ENCODE assay signal across 24 cellular contexts in the genomic region with DNA sequence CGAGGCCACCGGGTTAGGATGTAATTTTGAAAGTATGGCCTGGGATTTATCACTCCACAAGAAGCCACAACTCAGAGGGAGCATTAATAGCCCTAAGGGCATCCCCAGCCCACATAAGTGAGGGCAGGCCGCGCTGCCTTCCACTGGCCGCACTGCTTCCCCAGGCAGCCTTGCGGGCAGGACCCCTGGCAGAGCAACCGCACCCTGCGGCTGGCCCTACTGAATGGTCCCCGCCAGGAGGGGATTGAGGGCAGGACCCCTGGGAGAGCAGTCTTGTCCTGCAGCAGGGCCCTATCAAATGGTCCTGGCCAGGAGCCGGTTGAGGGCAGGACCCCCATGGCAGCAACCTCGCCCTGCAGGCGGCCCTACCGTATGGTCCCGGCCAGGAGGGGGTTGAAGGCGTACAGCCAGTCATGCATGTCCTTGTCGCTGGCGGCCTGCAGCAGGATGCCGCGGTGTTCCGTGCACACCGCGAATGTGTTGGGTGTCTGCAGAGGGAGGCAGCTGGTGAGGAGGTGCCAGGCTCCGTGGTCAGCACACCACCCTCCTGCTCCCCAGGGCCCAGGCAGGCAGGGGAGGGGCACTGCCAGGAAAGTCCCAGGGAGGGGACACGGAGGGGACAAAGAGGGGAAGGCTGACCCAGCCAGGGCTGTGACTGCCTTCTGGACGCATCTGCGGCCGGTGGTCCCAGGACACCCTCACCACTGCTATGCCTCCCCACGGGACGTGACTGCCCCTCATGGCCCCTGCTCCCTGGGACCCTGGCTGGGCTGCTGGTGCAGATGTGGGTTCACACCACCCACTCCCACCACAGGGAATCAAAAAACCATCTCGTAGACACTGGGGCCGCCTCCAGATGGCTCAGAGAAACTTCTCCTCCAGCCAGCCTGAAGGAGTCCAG. TPM values are rescaled to one million over a fixed set of nuclear protein-coding genes. Genes with fewer than 3 reads are reported as not detected.
DNase-seq lines count a peak whose midpoint lies in the region; ATAC-seq, FAIRE-seq and TF ChIP-seq lines count a peak whose summit lies in the region.
"Had no signal": no experiment of that assay in that cellular context is flagged by ENCODE, and none has a peak within 500 bp of the region (broad histone marks: within the 10 kb centered on the region; RNA-seq: fewer than 3 reads in every experiment).

No MANE protein-coding gene starts in this region.

- peaks cover 96% of the 10 kb centered on the region for H3K27me3 ChIP-seq in left ventricle myocardium inferior (ENCODE audit: low read depth)
- no peaks in the 10 kb centered on the region for H3K27me3 ChIP-seq in BLaER1 treated with 17β-estradiol and CSF1 and Interleukin-3, amounts not matched to agents 10 nM and 100 nM
- no peaks in the 10 kb centered on the region for H3K27me3 ChIP-seq in dorsolateral prefrontal cortex

- intact Hi-C loops in left ventricle myocardium superior (cut with micrococcal nuclease), result no loop called here
- intact Hi-C loops in left ventricle myocardium inferior (cut with micrococcal nuclease), result no loop called here
- intact Hi-C loops in dorsolateral prefrontal cortex (cut with DNase I), result no loop called here
- intact Hi-C loops in kidney (cut with DNase I), result no loop called here

- H3K9ac ChIP-seq in BLaER1 treated with 17β-estradiol and CSF1 and Interleukin-3, amounts not matched to agents 10 nM and 100 nM, result no peak overlapping the region
- H3K9ac ChIP-seq in kidney (ENCODE audit: low read length in 2 of 2), result no peak overlapping the region

- no peak overlapping the region for H3K27ac ChIP-seq in left ventricle myocardium inferior (replicated peaks)
- H3K27ac ChIP-seq in BLaER1 treated with 17β-estradiol and CSF1 and Interleukin-3, amounts not matched to agents 10 nM and 100 nM, result no peak overlapping the region
- peak overlapping the region in 32 of 59 donors; percentile 2 to 67 (median 36) for H3K27ac ChIP-seq in dorsolateral prefrontal cortex
- no peak overlapping the region for H3K27ac ChIP-seq in kidney (ENCODE audit: low read depth in 2 of 2, low read length in 2 of 2)

- FAIRE-seq in kidney (lab: Jason Lieb, UNC), result no peak
- FAIRE-seq: D721Med, GM12878, GM19239 had no signal

- TF ChIP-seq CTCF in left ventricle myocardium inferior (IDR thresholded peaks at IDR 0.05; ENCODE audit: borderline replicate concordance), result no peak
- no peak for TF ChIP-seq CTCF in dorsolateral prefrontal cortex (IDR thresholded peaks at IDR 0.05 in 54 of 56, conservative IDR thresholded peaks at IDR 0.05 in 2 of 56; ENCODE audit: low read depth in 1 of 56, partially characterized antibody in 56 of 56)
- no peak for TF ChIP-seq CTCF in kidney (IDR thresholded peaks at IDR 0.05; ENCODE audit: borderline replicate concordance, extremely low read depth, insufficient read depth)

- H3K36me3 ChIP-seq in left ventricle myocardium inferior (no peaks in the 10 kb centered on the region), kidney (ENCODE audit: control insufficient read depth in 1 of 2, insufficient read depth in 2 of 2, low read length in 2 of 2) (no peaks in the 10 kb centered on the region)
- H3K36me3 ChIP-seq in BLaER1 treated with 17β-estradiol and CSF1 and Interleukin-3, amounts not matched to agents 10 nM and 100 nM, result no peaks in the 10 kb centered on the region

- ATAC-seq in left ventricle myocardium superior (no peak), GM21390 (IDR thresholded peaks at IDR 0.05; ENCODE audit: unreplicated experiment) (no peak)
- ATAC-seq: GM12878 had no signal

- peak overlapping the region in 7 of 11 experiments; percentile 13 to 55 (median 41); a peak in 13 of 22 replicates for H3K4me2 ChIP-seq in BLaER1 treated with 17β-estradiol and CSF1 and Interleukin-3, amounts not matched to agents 10 nM and 100 nM

- H3K4me3 ChIP-seq in left ventricle myocardium inferior (no peak overlapping the region), dorsolateral prefrontal cortex (no peak overlapping the region), kidney (ENCODE audit: low read length in 2 of 2) (no peak overlapping the region)
- H3K4me3 ChIP-seq in BLaER1 treated with 17β-estradiol and CSF1 and Interleukin-3, amounts not matched to agents 10 nM and 100 nM, result no peak overlapping the region
- H3K4me3 ChIP-seq: GM12878 had no signal

- H3K4me1 ChIP-seq in left ventricle myocardium inferior (no peaks in the 10 kb centered on the region), kidney (ENCODE audit: control insufficient read depth in 1 of 2, insufficient read depth in 1 of 2, low read depth in 1 of 2, low read length in 2 of 2) (no peaks in the 10 kb centered on the region)
- H3K4me1 ChIP-seq in BLaER1 treated with 17β-estradiol and CSF1 and Interleukin-3, amounts not matched to agents 10 nM and 100 nM, result peaks cover 0 to 51% (median 35%) of the 10 kb centered on the region in 10 experiments; a peak in 13 of 20 replicates

- DNase-seq in left ventricle myocardium superior (peak; percentile 23), left ventricle myocardium inferior (no peak), dorsolateral prefrontal cortex (no peak), kidney (peak; percentile 58), retina (no peak), activated gamma-delta T cell treated with Interleukin-2 at 50 U/mL for 16 hours (no peak)
- DNase-seq: CD4-positive, alpha-beta T cell; CD8-positive, alpha-beta memory T cell; DMS 273 treated with DMSO at 0.1 percent for 48 hours; DMS79; EL; GDM1; GOT3; H7; HCEC 1CT had no signal

- H4K20me1 ChIP-seq in BLaER1 treated with 17β-estradiol and CSF1 and Interleukin-3, amounts not matched to agents 10 nM and 100 nM, result peaks cover 0 to 9% (median 0%) of the 10 kb centered on the region in 11 experiments; a peak in 3 of 22 replicates

- no peaks in the 10 kb centered on the region for H3K9me3 ChIP-seq in left ventricle myocardium inferior (replicated peaks)
- H3K9me3 ChIP-seq in BLaER1 treated with 17β-estradiol and CSF1 and Interleukin-3, amounts not matched to agents 10 nM and 100 nM (replicated peaks in 1 of 11), result no peaks in the 10 kb centered on the region
- H3K9me3 ChIP-seq in kidney (ENCODE audit: control insufficient read depth in 1 of 2, low read length in 2 of 2), result no peaks in the 10 kb centered on the region

RNA-seq across cellular contexts. Expression of gene AQP12A, which starts 26.3 kb away (rescaled TPM):
- total RNA-seq in left ventricle myocardium superior, result not detected
- not detected for total RNA-seq in left ventricle myocardium inferior
- not detected for total RNA-seq in dorsolateral prefrontal cortex
- not detected for total RNA-seq in kidney
- polyA plus RNA-seq in kidney (ENCODE audit: insufficient read depth, low read depth, low replicate concordance), result not detected
- total RNA-seq: A172; A673; CD4-positive, alpha-beta T cell; CD8-positive, alpha-beta memory T cell; GM12878; H7 had no signal
- polyA plus RNA-seq: BJ; CD14-positive monocyte; CD8-positive, alpha-beta memory T cell; GM12878 had no signal

RNA-seq across cellular contexts. Expression of gene AQP12B, which starts 35.2 kb away (rescaled TPM):
- not detected for total RNA-seq in left ventricle myocardium superior
- total RNA-seq in left ventricle myocardium inferior, result not detected
- total RNA-seq in dorsolateral prefrontal cortex, result not detected
- not detected for total RNA-seq in kidney
- not detected for polyA plus RNA-seq in kidney (ENCODE audit: insufficient read depth, low read depth, low replicate concordance)
- total RNA-seq: A172; A673; CD4-positive, alpha-beta T cell; CD8-positive, alpha-beta memory T cell; GM12878; H7 had no signal
- polyA plus RNA-seq: BJ; CD14-positive monocyte; CD8-positive, alpha-beta memory T cell; GM12878 had no signal

Comparison
In these comparisons a context has a peak if more than half of its experiments do, and no peak if none do; other contexts are left out.
1. DNase-seq: peak in left ventricle myocardium superior (single experiment) and kidney (single experiment); none in left ventricle myocardium inferior (single experiment), dorsolateral prefrontal cortex (0 of 10), retina (single experiment) and activated gamma-delta T cell treated with Interleukin-2 at 50 U/mL for 16 hours (single experiment).
2. H3K27ac ChIP-seq: peak in dorsolateral prefrontal cortex (32 of 59); none in left ventricle myocardium inferior (single experiment), BLaER1 treated with 17β-estradiol and CSF1 and Interleukin-3, amounts not matched to agents 10 nM and 100 nM (0 of 11) and kidney (0 of 2).